8 cellular contexts compared by ENCODE assay signal in the genomic region with DNA sequence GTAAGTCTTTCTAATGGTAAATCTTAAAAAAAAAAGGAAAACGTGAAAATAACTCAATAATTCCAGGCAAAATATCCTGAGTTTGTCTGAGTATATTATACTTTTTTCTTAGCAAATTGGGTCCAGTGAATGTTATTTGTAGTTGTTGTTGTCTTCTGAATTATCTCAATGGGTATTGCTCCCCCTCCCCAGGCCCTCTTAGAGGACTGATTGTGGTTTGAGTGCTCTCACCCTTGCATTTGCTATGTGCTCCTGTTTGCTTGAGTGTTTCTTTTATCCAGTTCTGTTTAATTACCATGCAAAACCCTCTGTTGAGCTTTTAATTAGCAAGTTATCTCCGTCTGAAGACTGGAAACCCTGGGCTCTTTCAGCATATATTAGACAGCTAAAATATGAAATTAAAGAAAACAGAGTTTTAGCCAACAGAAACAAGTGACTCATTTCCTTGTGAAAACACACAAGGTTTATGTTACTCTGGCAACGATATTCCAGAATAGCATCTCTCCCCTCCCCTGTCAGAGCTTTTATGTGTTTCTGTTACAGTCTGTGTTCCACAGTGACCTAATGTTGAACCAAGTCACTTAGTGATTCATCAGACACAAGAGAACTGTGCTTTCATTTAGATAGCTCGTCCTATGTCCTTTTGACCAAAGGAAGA.
DNase-seq lines count a peak whose midpoint lies in the region; ATAC-seq lines count a peak whose summit lies in the region.

No MANE protein-coding gene starts in this region.

- peak; percentile 84 for DNase-seq in AG20443 (ENCODE audit: low spot score)
- peak; percentile 57 to 89 for DNase-seq in SJSA1 (ENCODE audit: low read depth in 1 of 2, low spot score in 2 of 2)
- DNase-seq in fibroblast of peridontal ligament (ENCODE audit: extremely low read depth): peak; percentile 99
- DNase-seq in pons (ENCODE audit: low spot score): peak; percentile 39
- no peak for DNase-seq in caudate nucleus (lab: John Stamatoyannopoulos, UW)
- no peak for DNase-seq in posterior vena cava (ENCODE audit: low spot score)

- intact Hi-C loops in posterior vena cava (cut with DNase I): no loop called here

- peaks cover 25% of the 10 kb centered on the region for H3K4me1 ChIP-seq in SJSA1 (replicated peaks)

- ATAC-seq in GM18907 (IDR thresholded peaks at IDR 0.05; ENCODE audit: unreplicated experiment): peak; percentile 71
- peak; percentile 47 for ATAC-seq in HG03521 (IDR thresholded peaks at IDR 0.05; ENCODE audit: unreplicated experiment)

- no peaks in the 10 kb centered on the region for H3K9me3 ChIP-seq in SJSA1 (replicated peaks)

- H3K36me3 ChIP-seq in SJSA1: no peaks in the 10 kb centered on the region

- H3K27ac ChIP-seq in SJSA1: peak overlapping the region; percentile 90
- no peak overlapping the region for H3K27ac ChIP-seq in caudate nucleus (ENCODE audit: low read depth, low read length)

- no peaks in the 10 kb centered on the region for H3K27me3 ChIP-seq in SJSA1 (replicated peaks)

- H3K4me3 ChIP-seq in SJSA1: no peak overlapping the region

Comparison
In these comparisons a context has a peak if more than half of its experiments do, and no peak if none do; other contexts are left out.
1. DNase-seq: peak in AG20443 (single experiment), SJSA1 (2 of 2), fibroblast of peridontal ligament (single experiment) and pons (single experiment); none in caudate nucleus (0 of 61) and posterior vena cava (single experiment).